In the genomic region with DNA sequence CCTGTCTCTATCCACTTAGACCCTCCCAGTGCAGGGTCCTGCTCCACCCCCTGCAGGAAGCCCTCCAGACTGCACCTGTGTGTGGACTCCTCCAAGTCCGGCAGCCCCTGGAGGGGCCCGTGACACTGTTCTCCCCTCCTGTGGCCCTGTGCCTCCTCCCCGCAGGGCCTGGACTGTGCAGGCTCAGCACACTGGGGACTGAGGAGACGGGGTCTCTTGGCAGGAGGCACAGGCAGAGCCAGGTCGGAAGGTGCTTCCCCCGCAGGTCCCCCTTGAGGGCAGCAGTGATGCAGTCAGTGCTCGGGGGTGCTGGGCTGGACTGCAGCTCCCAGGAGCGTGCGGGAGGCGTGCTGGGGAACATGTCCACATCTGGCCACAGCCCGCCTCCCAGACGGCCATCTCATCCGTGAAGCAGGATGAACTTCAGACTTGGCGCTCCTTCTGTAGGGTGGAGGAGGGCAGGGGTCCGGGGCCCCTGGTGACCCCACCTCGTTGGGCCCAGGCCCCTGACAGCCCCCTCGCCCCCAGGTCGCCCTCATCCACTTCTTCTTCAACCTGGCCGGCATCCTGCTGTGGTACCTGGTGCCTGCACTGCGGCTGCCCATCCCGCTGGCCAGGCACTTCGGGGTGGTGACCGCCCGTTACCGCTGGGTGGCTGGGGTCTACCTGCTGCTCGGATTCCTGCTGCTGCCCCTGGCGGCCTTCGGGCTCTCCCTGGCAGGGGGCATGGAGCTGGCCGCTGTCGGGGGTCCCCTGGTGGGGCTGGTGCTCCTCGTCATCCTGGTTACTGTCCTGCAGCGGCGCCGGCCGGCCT, we compare ENCODE assay signal across 11 cellular contexts. TPM values are rescaled to one million over a fixed set of nuclear protein-coding genes. Genes with fewer than 3 reads are reported as not detected.
DNase-seq lines count a peak whose midpoint lies in the region; ATAC-seq and TF ChIP-seq lines count a peak whose summit lies in the region.
"Had no signal": no experiment of that assay in that cellular context is flagged by ENCODE, and none has a peak within 500 bp of the region (broad histone marks: within the 10 kb centered on the region; RNA-seq: fewer than 3 reads in every experiment).

No MANE protein-coding gene starts in this region.

- H3K9me3 ChIP-seq in endocrine pancreas (ENCODE audit: control insufficient read depth, low read length) (no peaks in the 10 kb centered on the region), skeletal muscle tissue (ENCODE audit: control insufficient read depth in 3 of 3, low read length in 3 of 3) (no peaks in the 10 kb centered on the region)
- H3K9me3 ChIP-seq: tibial artery had no signal

- TF ChIP-seq CTCF in GM06990 (IDR thresholded peaks at IDR 0.05; ENCODE audit: insufficient read depth, low read length, poor library complexity, severe bottlenecking) (peak; percentile 13), KMS-11 (conservative IDR thresholded peaks at IDR 0.05; ENCODE audit: low read depth, low read length) (0 out of 2 replicates have a peak, but pooled peaks have one; percentile 15)

- H3K27ac ChIP-seq in KMS-11 (no peak overlapping the region), skeletal muscle tissue (ENCODE audit: low read depth, low read length) (no peak overlapping the region)
- H3K27ac ChIP-seq: tibial artery had no signal

- H3K4me1 ChIP-seq in KMS-11 (ENCODE audit: low read depth, poor library complexity, severe bottlenecking), result peaks cover 23% of the 10 kb centered on the region
- no peaks in the 10 kb centered on the region for H3K4me1 ChIP-seq in endocrine pancreas (ENCODE audit: control insufficient read depth, insufficient read depth, low read length)
- H3K4me1 ChIP-seq in skeletal muscle tissue (ENCODE audit: control insufficient read depth in 3 of 3, insufficient read depth in 3 of 3, low read length in 3 of 3), result peaks cover 36 to 45% (median 42%) of the 10 kb centered on the region in 3 donors

- no peaks in the 10 kb centered on the region for H3K36me3 ChIP-seq in GM06990 (ENCODE audit: control insufficient read depth, insufficient read depth, low read length)
- no peaks in the 10 kb centered on the region for H3K36me3 ChIP-seq in KMS-11 (ENCODE audit: insufficient read depth)
- H3K36me3 ChIP-seq in endocrine pancreas (ENCODE audit: control insufficient read depth, insufficient read depth, low read length), result no peaks in the 10 kb centered on the region
- H3K36me3 ChIP-seq in skeletal muscle tissue (ENCODE audit: control insufficient read depth in 3 of 3, insufficient read depth in 3 of 3, low read length in 3 of 3), result no peaks in the 10 kb centered on the region
- H3K36me3 ChIP-seq: tibial artery had no signal

- no peak overlapping the region for H3K4me2 ChIP-seq in KMS-11

- H3K27me3 ChIP-seq in GM06990 (replicated peaks; ENCODE audit: control insufficient read depth, insufficient read depth, low read length), result no peaks in the 10 kb centered on the region; the same call in 1 of the 2 replicates
- peaks cover 43% of the 10 kb centered on the region for H3K27me3 ChIP-seq in KMS-11 (ENCODE audit: insufficient read depth, low read depth)
- no peaks in the 10 kb centered on the region for H3K27me3 ChIP-seq in endocrine pancreas (ENCODE audit: control insufficient read depth, insufficient read depth, low read length)
- peaks cover 7 to 35% (median 30%) of the 10 kb centered on the region in 3 donors for H3K27me3 ChIP-seq in skeletal muscle tissue (ENCODE audit: control insufficient read depth in 3 of 3, insufficient read depth in 3 of 3, low read length in 3 of 3)

- no peaks in the 10 kb centered on the region for H4K20me1 ChIP-seq in KMS-11 (ENCODE audit: insufficient read depth)

- H3K4me3 ChIP-seq in GM06990 (replicated peaks; ENCODE audit: low read depth, low read length), result no peak overlapping the region
- H3K4me3 ChIP-seq in KMS-11 (IDR thresholded peaks at IDR 0.05; ENCODE audit: insufficient read depth, low read depth, low read length), result no peak overlapping the region
- H3K4me3 ChIP-seq in endocrine pancreas (ENCODE audit: control insufficient read depth, insufficient read depth, low read length), result no peak overlapping the region
- peak overlapping the region in 2 of 3 donors; percentile 56 to 61 for H3K4me3 ChIP-seq in skeletal muscle tissue (ENCODE audit: low read length in 3 of 3)
- H3K4me3 ChIP-seq: tibial artery had no signal

- no peaks in the 10 kb centered on the region for H3K79me2 ChIP-seq in KMS-11 (ENCODE audit: insufficient read depth, low read depth)

- DNase-seq in GM06990 (ENCODE audit: extremely low read depth, insufficient read length), result no peak
- DNase-seq in stimulated activated CD4-positive, alpha-beta T cell treated with anti-CD3 and anti-CD28 coated beads, Interleukin-15, amount 100 ng/mL, for 24 hours, result no peak
- DNase-seq in OCI-M1 (lab: John Stamatoyannopoulos, UW), result no peak
- no peak for DNase-seq in NCI-H1105 treated with DMSO at 0.1 percent for 48 hours (lab: John Stamatoyannopoulos, UW)

- no peak overlapping the region for H2AFZ ChIP-seq in KMS-11 (ENCODE audit: low read depth)

- H3K9ac ChIP-seq in KMS-11, result no peak overlapping the region
- H3K9ac ChIP-seq in endocrine pancreas (ENCODE audit: control insufficient read depth, insufficient read depth, low read length), result peak overlapping the region; percentile 19
- peak overlapping the region; percentile 33 to 74 (median 64) for H3K9ac ChIP-seq in skeletal muscle tissue (ENCODE audit: low read depth in 1 of 3, low read length in 3 of 3)

- ATAC-seq in GM21515 (IDR thresholded peaks at IDR 0.05; ENCODE audit: unreplicated experiment), result no peak

RNA-seq across cellular contexts. Expression of a gene that starts 4.9 kb away (rescaled TPM):
- not detected for total RNA-seq in skeletal muscle tissue
- total RNA-seq: activated T-cell treated with anti-CD3 and anti-CD28 coated beads, Interleukin-2, amount 50 U/mL, for 4 hours; fibroblast of villous mesenchyme had no signal

RNA-seq across cellular contexts. Expression of a gene that starts 5.5 kb away (rescaled TPM):
- 97.1 TPM for total RNA-seq in skeletal muscle tissue

RNA-seq across cellular contexts. Expression of a gene that starts 8.3 kb away (rescaled TPM):
- total RNA-seq in skeletal muscle tissue, result not detected
- total RNA-seq: activated T-cell treated with anti-CD3 and anti-CD28 coated beads, Interleukin-2, amount 50 U/mL, for 4 hours; fibroblast of villous mesenchyme had no signal

RNA-seq across cellular contexts. Expression of a gene that starts 10.7 kb away (rescaled TPM):
- not detected for total RNA-seq in skeletal muscle tissue

RNA-seq across cellular contexts. Expression of a gene that starts 13.6 kb away (rescaled TPM):
- total RNA-seq in skeletal muscle tissue, result not detected

Comparison
In these comparisons a context has a peak if more than half of its experiments do, and no peak if none do; other contexts are left out.
1. H3K4me3 ChIP-seq: peak in skeletal muscle tissue (2 of 3); none in GM06990 (single experiment), KMS-11 (single experiment) and endocrine pancreas (single experiment).